Comparison of ENCODE assay signal across 15 cellular contexts in the genomic region with DNA sequence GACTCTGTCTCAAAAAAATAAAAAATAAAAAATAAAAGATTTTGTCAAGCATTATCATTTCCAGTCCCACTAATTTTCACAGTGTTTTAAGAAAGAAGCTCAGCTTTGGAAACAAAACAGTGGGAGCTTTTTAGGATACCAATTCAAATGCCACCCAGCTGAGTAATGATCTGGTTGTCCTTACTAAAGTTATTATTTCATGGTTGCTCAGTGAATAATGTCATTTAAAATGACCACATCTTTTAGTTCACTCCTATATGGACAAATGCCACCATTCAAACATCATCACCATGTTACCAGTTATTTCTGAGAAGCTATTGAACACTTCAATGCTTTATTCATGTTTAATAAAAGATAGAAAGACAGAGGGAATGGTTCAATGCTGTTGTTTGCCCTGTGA.
"Had no signal": no experiment of that assay in that cellular context is flagged by ENCODE, and none has a peak within 500 bp of the region (broad histone marks: within the 10 kb centered on the region; RNA-seq: fewer than 3 reads in every experiment).

No MANE protein-coding gene starts in this region.

- DNase-seq: colonic mucosa; dermis blood vessel endothelial cell; esophagus squamous epithelium; islet precursor cell; mammary epithelial cell; natural killer cell; posterior cingulate gyrus; stimulated activated CD4-positive, alpha-beta T cell treated with anti-CD3 and anti-CD28 coated beads, Interleukin-2, amount 100 ng/mL, for 24 hours; stimulated activated CD4-positive, alpha-beta T cell treated with anti-CD3 and anti-CD28 coated beads, Interleukin-4, amount 100 ng/mL, for 4 hours; stimulated activated naive CD4-positive, alpha-beta T cell; stomach; trophoblast cell had no signal

- H3K9me3 ChIP-seq: colonic mucosa, esophagus squamous epithelium, stomach had no signal

- H3K4me3 ChIP-seq: colonic mucosa, esophagus squamous epithelium, skin epidermis, stomach had no signal

- ATAC-seq: left lobe of liver, natural killer cell, sciatic nerve had no signal

- H3K27ac ChIP-seq: colonic mucosa, esophagus squamous epithelium, skin epidermis, stomach had no signal

- H3K4me1 ChIP-seq: colonic mucosa, esophagus squamous epithelium, stomach had no signal

- H3K36me3 ChIP-seq: colonic mucosa, esophagus squamous epithelium, stomach had no signal

- H3K27me3 ChIP-seq: colonic mucosa, esophagus squamous epithelium, stomach had no signal
